Comparison of ENCODE assay signal across 35 cellular contexts in the genomic region with DNA sequence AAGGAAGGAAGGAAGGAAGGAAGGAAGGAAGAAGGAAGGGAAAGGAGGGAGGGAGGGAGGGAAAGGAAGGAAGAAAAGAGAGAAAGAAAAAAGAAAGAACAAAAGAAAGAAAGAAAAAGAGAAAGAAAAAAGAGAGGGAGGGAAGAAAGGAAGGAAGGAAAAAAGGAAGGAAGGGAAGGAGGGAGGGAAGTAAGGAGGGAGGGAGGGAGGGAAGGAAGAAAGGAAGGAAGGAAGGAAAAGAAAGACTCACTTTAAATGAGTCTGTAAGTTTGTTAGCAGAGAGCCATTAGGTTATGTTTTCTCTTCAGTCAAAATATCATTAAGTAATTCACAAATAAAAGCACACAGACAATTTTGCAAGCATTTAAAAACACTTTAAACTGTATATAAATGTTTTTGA.
"Had no signal": no experiment of that assay in that cellular context is flagged by ENCODE, and none has a peak within 500 bp of the region (broad histone marks: within the 10 kb centered on the region; RNA-seq: fewer than 3 reads in every experiment).

No MANE protein-coding gene starts in this region.

- DNase-seq: Karpas-422, Kasumi-1, MG63, MM.1S, MV-4-11, NCI-H1048, NCI-H1092, NCI-H1092 treated with DMSO at 0.1 percent for 48 hours, NCI-H1105, NCI-H1105 treated with DMSO at 0.1 percent for 48 hours, NCI-H1417, NCI-H1417 treated with DMSO at 0.1 percent for 48 hours, NCI-H1436, NCI-H1436 treated with DMSO at 0.1 percent for 48 hours, NCI-H146, NCI-H1694, NCI-H1694 treated with DMSO at 0.1 percent for 48 hours, NCI-H187, NCI-H187 treated with DMSO at 0.1 percent for 48 hours, NCI-H1930, NCI-H2029, NCI-H2029 treated with DMSO at 0.1 percent for 48 hours, NCI-H2081, NCI-H2081 treated with DMSO at 0.1 percent for 48 hours, NCI-H2107, NCI-H2171, NCI-H2171 treated with DMSO at 0.1 percent for 48 hours, NCI-H2227 treated with DMSO at 0.1 percent for 48 hours, NCI-H226, NCI-H345, NCI-H446, NCI-H446 treated with DMSO at 0.1 percent for 48 hours, NCI-H510A, NCI-H510A treated with DMSO at 0.1 percent for 48 hours, NCI-H524 had no signal

- H3K4me3 ChIP-seq: MG63 had no signal

- H3K9me3 ChIP-seq: MG63 had no signal

- H3K27me3 ChIP-seq: MG63 had no signal
